In the genomic region with DNA sequence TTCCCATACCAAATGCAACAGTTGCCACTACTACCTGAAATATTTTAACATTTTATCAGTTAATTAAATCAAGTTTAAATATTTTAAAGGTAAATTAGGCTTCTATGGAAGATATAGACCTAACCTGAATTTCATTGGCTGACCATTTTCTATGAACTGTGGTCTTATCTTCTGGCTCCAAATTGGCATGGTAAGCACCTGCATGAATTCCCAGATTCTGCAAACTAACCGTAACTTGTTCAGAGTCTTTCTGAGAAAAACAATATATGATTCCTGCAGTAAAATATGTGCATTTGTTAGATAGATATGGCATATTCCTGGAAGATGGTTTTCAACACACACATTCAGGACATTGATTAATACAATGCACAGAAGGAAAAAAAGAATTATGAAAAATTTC, we compare ENCODE assay signal across 8 cellular contexts. TPM values are rescaled to one million over a fixed set of nuclear protein-coding genes. Genes with fewer than 3 reads are reported as not detected.
"Had no signal": no experiment of that assay in that cellular context is flagged by ENCODE, and none has a peak within 500 bp of the region (broad histone marks: within the 10 kb centered on the region; RNA-seq: fewer than 3 reads in every experiment).

No MANE protein-coding gene starts in this region.

- H3K4me3 ChIP-seq: GM23338 had no signal

- H3K4me3 Mint-ChIP-seq: GM23338, H9 had no signal

- DNase-seq: H9, HCEC 1CT, IMR-90 had no signal

- H3K27ac Mint-ChIP-seq: GM23338, H9 had no signal

- H3K9me3 Mint-ChIP-seq: GM23338, H9 had no signal

- H3K4me1 Mint-ChIP-seq: GM23338, H9 had no signal

- ATAC-seq: GM23338 had no signal

- FAIRE-seq: H1, H54, HTR-8/SVneo had no signal

RNA-seq across cellular contexts. Expression of gene SPX, which starts 50.5 kb away (rescaled TPM):
- total RNA-seq: HT-29 had no signal
